1 cellular context compared by ENCODE assay signal in genomic region chrX:151896734-151897474, GRCh38.
A peak's percentile ranks its signal among the peaks of the same experiment; 100 is the strongest.
TF ChIP-seq lines count a peak whose summit lies in the region.

No MANE protein-coding gene starts in this region.

TF ChIP-seq in K562, 482 proteins besides CTCF, POLR2A, EP300 and RAD21 (continued from another document):
- TF ChIP-seq PTTG1 (tag; IDR thresholded peaks at IDR 0.05; ENCODE audit: low read depth) (peak; percentile 14; the same call in 1 of the 2 replicates), MEF2D (tag; conservative IDR thresholded peaks at IDR 0.05; ENCODE audit: low read depth) (peak; percentile 30; the same call in 1 of the 2 replicates), NR2C1 (IDR thresholded peaks at IDR 0.05) (no peak), NR2C1 (tag; IDR thresholded peaks at IDR 0.05) (peak; percentile 18; the same call in 1 of the 2 replicates), PKNOX1 (IDR thresholded peaks at IDR 0.05) (peak; percentile 16; the same call in 1 of the 2 replicates), ZNF197 (CRISPR knock-in tag; IDR thresholded peaks at IDR 0.05; ENCODE audit: low read depth) (peak; percentile 67; the same call in 1 of the 2 replicates), HDAC2 (IDR thresholded peaks at IDR 0.05) (peak; percentile 44; the same call in 1 of the 2 replicates), ATF1 (CRISPR knock-in tag; IDR thresholded peaks at IDR 0.05) (no peak), ATF1 (tag; IDR thresholded peaks at IDR 0.05) (peak; percentile 28; the same call in 1 of the 2 replicates), ARNT (IDR thresholded peaks at IDR 0.05) (peak in 1 of 2 experiments; percentile 31; a peak in 1 of 4 replicates), SMARCA4 (IDR thresholded peaks at IDR 0.05) (peak; percentile 70; the same call in 1 of the 2 replicates), ZSCAN29 (IDR thresholded peaks at IDR 0.05) (no peak), ZNF408 (CRISPR knock-in tag; IDR thresholded peaks at IDR 0.05; ENCODE audit: low read depth) (no peak), MYC (IDR thresholded peaks at IDR 0.05; ENCODE audit: low read depth, low read length) (peak; percentile 57; the same call in 1 of the 2 replicates), MYC (CRISPR knock-in tag; IDR thresholded peaks at IDR 0.05; ENCODE audit: borderline replicate concordance, low read depth) (no peak), RCOR1 (IDR thresholded peaks at IDR 0.05; ENCODE audit: borderline replicate concordance in 1 of 2, low read depth in 2 of 2, low read length in 2 of 2) (peak in 1 of 2 experiments; percentile 49; a peak in 1 of 4 replicates), ZSCAN32 (CRISPR knock-in tag; IDR thresholded peaks at IDR 0.05) (peak; percentile 99), ATF7 (IDR thresholded peaks at IDR 0.05) (peak; percentile 92), HDGF (IDR thresholded peaks at IDR 0.05) (no peak), CTBP1 (IDR thresholded peaks at IDR 0.05; ENCODE audit: borderline replicate concordance) (0 out of 2 replicates have a peak, but pooled peaks have one; percentile 59), RBFOX2 (IDR thresholded peaks at IDR 0.05; ENCODE audit: low read depth, low read length) (0 out of 2 replicates have a peak, but pooled peaks have one; percentile 18), TAF9B (IDR thresholded peaks at IDR 0.05; ENCODE audit: partially characterized antibody) (peak; percentile 25), LCOR (CRISPR knock-in tag; IDR thresholded peaks at IDR 0.05) (peak; percentile 29; the same call in 1 of the 2 replicates), IRF9 (tag; IDR thresholded peaks at IDR 0.05) (peak; percentile 98), EHMT2 (IDR thresholded peaks at IDR 0.05) (peak; percentile 82), RNF2 (IDR thresholded peaks at IDR 0.05) (peak; percentile 49; the same call in 1 of the 2 replicates), ZNF584 (CRISPR knock-in tag; IDR thresholded peaks at IDR 0.05; ENCODE audit: low read depth) (peak; percentile 56), MBD1 (CRISPR knock-in tag; IDR thresholded peaks at IDR 0.05) (no peak), CHD1 (IDR thresholded peaks at IDR 0.05; ENCODE audit: low read length) (no peak), CEBPB (tag; IDR thresholded peaks at IDR 0.05) (peak; percentile 95), ZNF740 (CRISPR knock-in tag; IDR thresholded peaks at IDR 0.05) (no peak), ZNF740 (tag; IDR thresholded peaks at IDR 0.05) (peak in 1 of 2 experiments; percentile 69; a peak in 1 of 4 replicates), CXXC5 (CRISPR knock-in tag; IDR thresholded peaks at IDR 0.05) (peak; percentile 38; the same call in 1 of the 2 replicates), FOXM1 (IDR thresholded peaks at IDR 0.05; ENCODE audit: low read depth) (peak; percentile 10; the same call in 1 of the 2 replicates), FOXM1 (CRISPR knock-in tag; IDR thresholded peaks at IDR 0.05; ENCODE audit: low read depth) (no peak), OTX1 (CRISPR knock-in tag; IDR thresholded peaks at IDR 0.05) (peak; percentile 60; the same call in 1 of the 2 replicates), ZNF12 (CRISPR knock-in tag; IDR thresholded peaks at IDR 0.05) (no peak), BRD4 (IDR thresholded peaks at IDR 0.05) (peak; percentile 50; the same call in 1 of the 2 replicates), JUN (IDR thresholded peaks at IDR 0.05; ENCODE audit: borderline replicate concordance, low read depth, low read length) (peak; percentile 75), JUN (CRISPR knock-in tag; IDR thresholded peaks at IDR 0.05; ENCODE audit: borderline replicate concordance) (no peak), HMBOX1 (IDR thresholded peaks at IDR 0.05) (peak; percentile 29; the same call in 1 of the 2 replicates), CBFA2T2 (conservative IDR thresholded peaks at IDR 0.05) (no peak), ZNF76 (CRISPR knock-in tag; IDR thresholded peaks at IDR 0.05; ENCODE audit: borderline replicate concordance) (0 out of 2 replicates have a peak, but pooled peaks have one; percentile 11), TAF15 (IDR thresholded peaks at IDR 0.05; ENCODE audit: low read depth, low read length) (no peak), ZMIZ1 (IDR thresholded peaks at IDR 0.05; ENCODE audit: low read depth in 2 of 2, low read length in 2 of 2) (no peak), JUNB (CRISPR knock-in tag; conservative IDR thresholded peaks at IDR 0.05) (peak; percentile 43; the same call in 1 of the 2 replicates), NFRKB (IDR thresholded peaks at IDR 0.05; ENCODE audit: low read depth) (peak; percentile 68; the same call in 1 of the 2 replicates), TFE3 (CRISPR knock-in tag; IDR thresholded peaks at IDR 0.05) (no peak), CBFB (CRISPR knock-in tag; IDR thresholded peaks at IDR 0.05) (no peak), ESRRA (IDR thresholded peaks at IDR 0.05; ENCODE audit: borderline replicate concordance, low read depth) (0 out of 2 replicates have a peak, but pooled peaks have one; percentile 8), EP400 (IDR thresholded peaks at IDR 0.05) (peak; percentile 66), ARID1B (IDR thresholded peaks at IDR 0.05) (peak; percentile 59; the same call in 1 of the 2 replicates), MNT (conservative IDR thresholded peaks at IDR 0.05) (0 out of 4 replicates have a peak, but pooled peaks of 1 of the 2 experiments have one; percentile 11), FOXJ2 (tag; IDR thresholded peaks at IDR 0.05) (peak; percentile 58; the same call in 1 of the 2 replicates), LEF1 (IDR thresholded peaks at IDR 0.05) (0 out of 2 replicates have a peak, but pooled peaks have one; percentile 19), SMAD3 (CRISPR knock-in tag; conservative IDR thresholded peaks at IDR 0.05) (0 out of 2 replicates have a peak, but pooled peaks have one; percentile 48), CEBPG (CRISPR knock-in tag; IDR thresholded peaks at IDR 0.05) (peak; percentile 98), CEBPG (tag; conservative IDR thresholded peaks at IDR 0.05 in 1 of 2, IDR thresholded peaks at IDR 0.05 in 1 of 2) (peak; percentile 99 to 100), SMARCC2 (IDR thresholded peaks at IDR 0.05; ENCODE audit: low read depth) (peak; percentile 23; the same call in 1 of the 2 replicates), POLR2H (tag; IDR thresholded peaks at IDR 0.05; ENCODE audit: low read depth) (peak; percentile 64)
